17 cellular contexts compared by ENCODE assay signal in the genomic region with DNA sequence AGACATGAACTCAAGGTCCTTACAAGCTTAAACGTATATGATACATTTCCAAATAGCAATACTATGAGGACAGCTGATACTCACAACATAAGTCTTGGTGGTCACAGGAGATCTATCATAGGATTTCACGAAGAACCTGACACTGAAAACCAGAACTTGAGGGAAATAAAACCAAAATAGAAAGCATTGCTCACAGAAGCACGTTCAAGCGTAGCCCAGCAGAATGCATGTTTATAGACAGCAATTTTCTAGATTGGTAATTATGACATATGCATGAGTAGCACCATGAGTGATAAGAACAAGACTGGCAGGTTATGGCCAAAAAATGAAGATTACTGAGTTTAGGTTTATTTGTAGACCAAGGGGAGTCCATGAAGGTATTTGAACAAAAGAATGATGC.
A peak's percentile ranks its signal among the peaks of the same experiment; 100 is the strongest.
DNase-seq lines count a peak whose midpoint lies in the region; ATAC-seq and TF ChIP-seq lines count a peak whose summit lies in the region.
"Had no signal": no experiment of that assay in that cellular context is flagged by ENCODE, and none has a peak within 500 bp of the region (broad histone marks: within the 10 kb centered on the region; RNA-seq: fewer than 3 reads in every experiment).

No MANE protein-coding gene starts in this region.

- DNase-seq in activated naive CD4-positive, alpha-beta T cell treated with anti-CD3 and anti-CD28 coated beads, Interleukin-2, amount 10 ng/mL, durations not matched to agents 7 days and 5 days = no peak
- DNase-seq in activated naive CD4-positive, alpha-beta T cell treated with Interleukin-2 at 50 U/mL for 16 hours = no peak
- DNase-seq in GM06990 (ENCODE audit: extremely low read depth, insufficient read length) = peak; percentile 32
- DNase-seq in activated CD8-positive, alpha-beta T cell treated with anti-CD3 and anti-CD28 coated beads for 36 hours = peak; percentile 41
- no peak for DNase-seq in smooth muscle cell (lab: John Stamatoyannopoulos, UW; ENCODE audit: unreplicated experiment)
- no peak for DNase-seq in SKM-1 treated with dmso at 0.1 percent for 144 hours (lab: John Stamatoyannopoulos, UW; ENCODE audit: unreplicated experiment)
- DNase-seq: activated effector memory CD4-positive, alpha-beta T cell treated with anti-CD3 and anti-CD28 coated beads, Interleukin-2, amount 50 U/mL, for 16 hours; effector CD8-positive, alpha-beta T cell; foreskin fibroblast; KG1; mesendoderm; NCI-H1436 treated with DMSO at 0.1 percent for 48 hours; NCI-H345; right lobe of liver; substantia nigra had no signal

- no peak overlapping the region for H2AFZ ChIP-seq in smooth muscle cell (ENCODE audit: low read depth)

- H3K27ac ChIP-seq in smooth muscle cell (ENCODE audit: low read depth) = peak overlapping the region; percentile 61

- H3K4me3 ChIP-seq in GM06990 (replicated peaks; ENCODE audit: low read depth, low read length) (no peak overlapping the region), smooth muscle cell (no peak overlapping the region)
- H3K4me3 ChIP-seq: right lobe of liver had no signal

- POLR2A ChIA-PET in activated CD8-positive, alpha-beta T cell treated with anti-CD3 and anti-CD28 coated beads for 36 hours (lab: Charles Lee) = interaction anchor here (0.5 to 2.0 kb wide), 9 partner anchors 10 to 385 kb away, joined by 3 to 6 read pairs (median 3); no protein-coding TSS in a partner anchor

- no peak overlapping the region for H3K4me2 ChIP-seq in smooth muscle cell

- peaks cover 7% of the 10 kb centered on the region for H3F3A ChIP-seq in smooth muscle cell (ENCODE audit: low read depth)

- peak; percentile 27 for ATAC-seq in activated CD8-positive, alpha-beta T cell treated with anti-CD3 and anti-CD28 coated beads for 36 hours
- no peak for ATAC-seq in GM21447 (IDR thresholded peaks at IDR 0.05; ENCODE audit: unreplicated experiment)
- no peak for ATAC-seq in GM18861 (IDR thresholded peaks at IDR 0.05; ENCODE audit: unreplicated experiment)

- H3K36me3 ChIP-seq in GM06990 (ENCODE audit: control insufficient read depth, insufficient read depth, low read length) (no peaks in the 10 kb centered on the region), smooth muscle cell (ENCODE audit: low read depth) (no peaks in the 10 kb centered on the region)
- H3K36me3 ChIP-seq: right lobe of liver had no signal

- H3K9me3 Mint-ChIP-seq in activated naive CD4-positive, alpha-beta T cell treated with anti-CD3 and anti-CD28 coated beads, Interleukin-2, amount 10 ng/mL, durations not matched to agents 7 days and 5 days = no peaks in the 10 kb centered on the region
- H3K9me3 Mint-ChIP-seq in activated CD8-positive, alpha-beta T cell treated with anti-CD3 and anti-CD28 coated beads for 36 hours = peaks cover 5% of the 10 kb centered on the region

- no peaks in the 10 kb centered on the region for H3K27me3 Mint-ChIP-seq in activated naive CD4-positive, alpha-beta T cell treated with anti-CD3 and anti-CD28 coated beads, Interleukin-2, amount 10 ng/mL, durations not matched to agents 7 days and 5 days
- no peaks in the 10 kb centered on the region for H3K27me3 Mint-ChIP-seq in activated CD8-positive, alpha-beta T cell treated with anti-CD3 and anti-CD28 coated beads for 36 hours

- peaks cover 71% of the 10 kb centered on the region for H3K4me1 Mint-ChIP-seq in activated naive CD4-positive, alpha-beta T cell treated with anti-CD3 and anti-CD28 coated beads, Interleukin-2, amount 10 ng/mL, durations not matched to agents 7 days and 5 days
- H3K4me1 Mint-ChIP-seq in activated CD8-positive, alpha-beta T cell treated with anti-CD3 and anti-CD28 coated beads for 36 hours (ENCODE audit: low read depth) = peaks cover 83% of the 10 kb centered on the region

- no peaks in the 10 kb centered on the region for H4K20me1 ChIP-seq in smooth muscle cell (ENCODE audit: low read depth)

- peaks cover 7% of the 10 kb centered on the region for H3K36me3 Mint-ChIP-seq in activated naive CD4-positive, alpha-beta T cell treated with anti-CD3 and anti-CD28 coated beads, Interleukin-2, amount 10 ng/mL, durations not matched to agents 7 days and 5 days
- H3K36me3 Mint-ChIP-seq in activated CD8-positive, alpha-beta T cell treated with anti-CD3 and anti-CD28 coated beads for 36 hours (ENCODE audit: low read depth) = peaks cover 9% of the 10 kb centered on the region

- CTCF ChIA-PET in activated naive CD4-positive, alpha-beta T cell treated with anti-CD3 and anti-CD28 coated beads, Interleukin-2, amount 10 ng/mL, durations not matched to agents 7 days and 5 days (lab: Charles Lee) = interaction anchor here (1.3 to 5.6 kb wide), 2 partner anchors 20 to 44 kb away, joined by 3 to 54 read pairs; no protein-coding TSS in a partner anchor
- CTCF ChIA-PET in activated CD8-positive, alpha-beta T cell treated with anti-CD3 and anti-CD28 coated beads for 36 hours (lab: Charles Lee) = interaction anchor here (0.9 to 4.1 kb wide), 7 partner anchors 9 to 129 kb away, joined by 3 to 16 read pairs (median 4); no protein-coding TSS in a partner anchor

- intact Hi-C loops in activated CD8-positive, alpha-beta T cell treated with anti-CD3 and anti-CD28 coated beads for 36 hours (cut with micrococcal nuclease) = loop anchor here (5.0 to 10.0 kb wide), 2 partner anchors 33 to 49 kb away; no protein-coding TSS in a partner anchor

- H3K27ac Mint-ChIP-seq in activated naive CD4-positive, alpha-beta T cell treated with anti-CD3 and anti-CD28 coated beads, Interleukin-2, amount 10 ng/mL, durations not matched to agents 7 days and 5 days = peak overlapping the region; percentile 99
- peak overlapping the region; percentile 86 for H3K27ac Mint-ChIP-seq in activated CD8-positive, alpha-beta T cell treated with anti-CD3 and anti-CD28 coated beads for 36 hours

- 91% methylated on average over 4 of the region's 4 CpGs for WGBS in smooth muscle cell (ENCODE audit: low lambda C conversion rate)

- H3K9ac ChIP-seq in smooth muscle cell (ENCODE audit: low read depth) = no peak overlapping the region

- no peak for TF ChIP-seq CTCF in GM06990 (IDR thresholded peaks at IDR 0.05; ENCODE audit: insufficient read depth, low read length, poor library complexity, severe bottlenecking)
- TF ChIP-seq CTCF in activated CD8-positive, alpha-beta T cell treated with anti-CD3 and anti-CD28 coated beads for 36 hours (IDR thresholded peaks at IDR 0.05) = no peak
- TF ChIP-seq CTCF in smooth muscle cell (IDR thresholded peaks at IDR 0.05; ENCODE audit: borderline replicate concordance, insufficient read depth, poor library complexity, severe bottlenecking) = no peak

- H3K27me3 ChIP-seq in GM06990 (replicated peaks; ENCODE audit: control insufficient read depth, insufficient read depth, low read length) (no peaks in the 10 kb centered on the region), smooth muscle cell (ENCODE audit: low read depth) (no peaks in the 10 kb centered on the region)
- H3K27me3 ChIP-seq: right lobe of liver had no signal

- H3K4me1 ChIP-seq in smooth muscle cell (ENCODE audit: low read depth) = peaks cover 16% of the 10 kb centered on the region
- H3K4me1 ChIP-seq: right lobe of liver had no signal

- no peak overlapping the region for H3K4me3 Mint-ChIP-seq in activated naive CD4-positive, alpha-beta T cell treated with anti-CD3 and anti-CD28 coated beads, Interleukin-2, amount 10 ng/mL, durations not matched to agents 7 days and 5 days
- H3K4me3 Mint-ChIP-seq in activated CD8-positive, alpha-beta T cell treated with anti-CD3 and anti-CD28 coated beads for 36 hours = no peak overlapping the region

- H3K79me2 ChIP-seq in smooth muscle cell (ENCODE audit: low read depth) = no peaks in the 10 kb centered on the region

- H3K9me3 ChIP-seq in smooth muscle cell (replicated peaks; ENCODE audit: low read depth) = no peaks in the 10 kb centered on the region
- H3K9me3 ChIP-seq: right lobe of liver had no signal

Comparison
In these comparisons a context has a peak if more than half of its experiments do, and no peak if none do; other contexts are left out.
1. DNase-seq: peak in GM06990 (single experiment) and activated CD8-positive, alpha-beta T cell treated with anti-CD3 and anti-CD28 coated beads for 36 hours (single experiment); none in activated naive CD4-positive, alpha-beta T cell treated with anti-CD3 and anti-CD28 coated beads, Interleukin-2, amount 10 ng/mL, durations not matched to agents 7 days and 5 days (single experiment), activated naive CD4-positive, alpha-beta T cell treated with Interleukin-2 at 50 U/mL for 16 hours (single experiment), smooth muscle cell (single experiment) and SKM-1 treated with dmso at 0.1 percent for 144 hours (single experiment).